17 cellular contexts compared by ENCODE assay signal in genomic region chr22:25970996-25971811, GRCh38.
DNase-seq lines count a peak whose midpoint lies in the region; ATAC-seq and TF ChIP-seq lines count a peak whose summit lies in the region.
"Had no signal": no experiment of that assay in that cellular context is flagged by ENCODE, and none has a peak within 500 bp of the region (broad histone marks: within the 10 kb centered on the region; RNA-seq: fewer than 3 reads in every experiment).

No MANE protein-coding gene starts in this region.

- H3K4me3 ChIP-seq in heart left ventricle, result no peak overlapping the region
- 0 out of 2 replicates have a peak overlapping the region, but pooled peaks have one; percentile 1 for H3K4me3 ChIP-seq in iPS-18c (ENCODE audit: insufficient read depth, low read depth, low read length)
- no peak overlapping the region for H3K4me3 ChIP-seq in foreskin fibroblast (ENCODE audit: low read depth in 1 of 2, low read length in 2 of 2)
- H3K4me3 ChIP-seq: left lung, mucosa of descending colon had no signal

- no peak overlapping the region for H3K4me3 Mint-ChIP-seq in stimulated activated naive CD8-positive, alpha-beta T cell treated with anti-CD3 and anti-CD28 coated beads, Interleukin-15, amount 100 ng/mL, for 72 hours
- H3K4me3 Mint-ChIP-seq in CD14-positive monocyte, result no peak overlapping the region
- H3K4me3 Mint-ChIP-seq: activated naive CD8-positive, alpha-beta T cell treated with anti-CD3 and anti-CD28 coated beads, Interleukin-2, amount 10 ng/mL, durations not matched to agents 7 days and 5 days; CD4-positive, alpha-beta T cell had no signal

- no peak for TF ChIP-seq POLR2A in heart left ventricle (IDR thresholded peaks at IDR 0.05)

- H3K4me1 Mint-ChIP-seq in stimulated activated naive CD8-positive, alpha-beta T cell treated with anti-CD3 and anti-CD28 coated beads, Interleukin-15, amount 100 ng/mL, for 72 hours, result peaks cover 7% of the 10 kb centered on the region
- no peaks in the 10 kb centered on the region for H3K4me1 Mint-ChIP-seq in CD14-positive monocyte

- peaks cover 7% of the 10 kb centered on the region for H3K27me3 Mint-ChIP-seq in stimulated activated naive CD8-positive, alpha-beta T cell treated with anti-CD3 and anti-CD28 coated beads, Interleukin-15, amount 100 ng/mL, for 72 hours
- peaks cover 0 to 8% (median 6%) of the 10 kb centered on the region in 3 donors for H3K27me3 Mint-ChIP-seq in CD14-positive monocyte (ENCODE audit: low read depth in 3 of 3)
- H3K27me3 Mint-ChIP-seq: activated naive CD8-positive, alpha-beta T cell treated with anti-CD3 and anti-CD28 coated beads, Interleukin-2, amount 10 ng/mL, durations not matched to agents 7 days and 5 days had no signal

- intact Hi-C loops in heart left ventricle (cut with DNase I) (no loop called here), cardiac septum (cut with DNase I) (no loop called here), CD14-positive monocyte (cut with micrococcal nuclease) (no loop called here)

- H3K27ac ChIP-seq in heart left ventricle, result peak overlapping the region in 7 of 12 donors; percentile 9 to 79 (median 60)
- H3K27ac ChIP-seq: left lung had no signal

- peaks cover 0 to 26% (median 0%) of the 10 kb centered on the region in 9 donors for H3K36me3 ChIP-seq in heart left ventricle
- H3K36me3 ChIP-seq: left lung had no signal

- H3K9me3 Mint-ChIP-seq in stimulated activated naive CD8-positive, alpha-beta T cell treated with anti-CD3 and anti-CD28 coated beads, Interleukin-15, amount 100 ng/mL, for 72 hours, result no peaks in the 10 kb centered on the region
- peaks cover 0 to 2% (median 0%) of the 10 kb centered on the region in 7 donors for H3K9me3 Mint-ChIP-seq in CD14-positive monocyte
- H3K9me3 Mint-ChIP-seq: CD4-positive, alpha-beta T cell had no signal

- 61 to 79% (median 69%) methylated on average over 9 of the region's 9 CpGs for WGBS in heart left ventricle, 4 donors

- H3K27ac Mint-ChIP-seq in stimulated activated naive CD8-positive, alpha-beta T cell treated with anti-CD3 and anti-CD28 coated beads, Interleukin-15, amount 100 ng/mL, for 72 hours, result no peak overlapping the region
- no peak overlapping the region for H3K27ac Mint-ChIP-seq in CD14-positive monocyte
- H3K27ac Mint-ChIP-seq: activated naive CD8-positive, alpha-beta T cell treated with anti-CD3 and anti-CD28 coated beads, Interleukin-2, amount 10 ng/mL, durations not matched to agents 7 days and 5 days; CD4-positive, alpha-beta T cell had no signal

- H3K4me1 ChIP-seq in heart left ventricle, result peaks cover 0 to 26% (median 9%) of the 10 kb centered on the region in 12 donors
- H3K4me1 ChIP-seq: left lung had no signal

- no peak for ATAC-seq in heart left ventricle
- no peak for ATAC-seq in stimulated activated naive CD8-positive, alpha-beta T cell treated with anti-CD3 and anti-CD28 coated beads, Interleukin-15, amount 100 ng/mL, for 72 hours
- ATAC-seq: left lung, mucosa of descending colon had no signal

- H3K9me3 ChIP-seq in heart left ventricle (no peaks in the 10 kb centered on the region), iPS-18c (ENCODE audit: control insufficient read depth, insufficient read depth, low read length) (no peaks in the 10 kb centered on the region)
- H3K9me3 ChIP-seq: left lung, mucosa of descending colon had no signal

- DNase-seq in heart left ventricle (no peak), cardiac septum (ENCODE audit: low spot score) (no peak), NCI-H69 (lab: John Stamatoyannopoulos, UW) (peak; percentile 36), foreskin fibroblast (no peak), CD14-positive monocyte (ENCODE audit: low spot score) (no peak)
- no peak for DNase-seq in stimulated activated naive CD8-positive, alpha-beta T cell treated with anti-CD3 and anti-CD28 coated beads, Interleukin-15, amount 100 ng/mL, for 72 hours
- DNase-seq in effector CD8-positive, alpha-beta T cell (lab: John Stamatoyannopoulos, UW), result no peak
- DNase-seq: ACHN; activated CD4-positive, alpha-beta T cell treated with anti-CD3 and anti-CD28 coated beads for 1 hour; activated naive CD8-positive, alpha-beta T cell treated with anti-CD3 and anti-CD28 coated beads, Interleukin-2, amount 10 ng/mL, durations not matched to agents 7 days and 5 days; CD4-positive, alpha-beta T cell; Karpas-422; left lung; stimulated activated CD4-positive, alpha-beta T cell treated with anti-CD3 and anti-CD28 coated beads, Interleukin-12 subunit alpha, Interleukin-12 subunit beta, amount 100 ng/mL, for 4 hours; T1000 had no signal

- no peak for TF ChIP-seq CTCF in heart left ventricle (IDR thresholded peaks at IDR 0.05)
- TF ChIP-seq CTCF in foreskin fibroblast (IDR thresholded peaks at IDR 0.05; ENCODE audit: low read depth, low read length), result no peak
- TF ChIP-seq CTCF in CD14-positive monocyte (IDR thresholded peaks at IDR 0.05), result no peak

- H3K36me3 Mint-ChIP-seq in CD14-positive monocyte, result no peaks in the 10 kb centered on the region
- H3K36me3 Mint-ChIP-seq: activated naive CD8-positive, alpha-beta T cell treated with anti-CD3 and anti-CD28 coated beads, Interleukin-2, amount 10 ng/mL, durations not matched to agents 7 days and 5 days had no signal

- H3K27me3 ChIP-seq in heart left ventricle, result no peaks in the 10 kb centered on the region
